30 cellular contexts compared by ENCODE assay signal in the genomic region with DNA sequence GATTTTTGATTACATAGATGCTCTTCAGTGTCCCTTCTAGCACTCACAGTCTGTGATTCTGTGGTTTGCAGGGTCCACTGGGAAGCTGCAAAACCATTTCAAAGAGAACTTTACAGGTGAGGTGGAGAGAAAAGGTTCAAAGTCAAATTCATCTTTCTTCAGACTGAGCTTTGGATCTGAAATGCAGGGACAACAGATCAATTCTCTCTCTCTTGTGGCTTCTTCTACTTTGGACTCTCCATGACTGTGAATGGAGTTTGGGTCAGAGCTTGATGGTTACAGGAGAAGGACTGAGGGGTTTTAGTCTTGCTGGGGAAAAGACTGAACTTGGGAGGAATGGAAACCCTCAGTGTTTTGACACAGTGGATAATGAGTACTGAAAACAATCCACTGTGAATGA.
"Had no signal": no experiment of that assay in that cellular context is flagged by ENCODE, and none has a peak within 500 bp of the region (broad histone marks: within the 10 kb centered on the region; RNA-seq: fewer than 3 reads in every experiment).

No MANE protein-coding gene starts in this region.

- ATAC-seq: naive thymus-derived CD4-positive, alpha-beta T cell; natural killer cell; pancreas; psoas muscle; right cardiac atrium; sciatic nerve; stimulated activated memory B cell treated with anti-CD40 and anti-IgM and Interleukin-4, amounts not matched to agents 10 μg/mL and 1 μg/mL and 100 μg/mL, for 72 hours; stimulated activated naive CD8-positive, alpha-beta T cell treated with anti-CD3 and anti-CD28 coated beads, Interleukin-15, amount 100 ng/mL, for 72 hours; stimulated activated naive CD8-positive, alpha-beta T cell treated with anti-CD3 and anti-CD28 coated beads, Interleukin-15, Interleukin-2, amounts not matched to agents 100 U/mL and 50 U/mL, for 24 hours; upper lobe of right lung had no signal

- H3K27me3 Mint-ChIP-seq: stimulated activated memory B cell treated with anti-CD40 and anti-IgM and Interleukin-4, amounts not matched to agents 10 μg/mL and 1 μg/mL and 100 μg/mL, for 72 hours had no signal

- DNase-seq: naive thymus-derived CD4-positive, alpha-beta T cell; natural killer cell; nucleus accumbens; pancreas; posterior cingulate gyrus; psoas muscle; right cardiac atrium; stimulated activated CD4-positive, alpha-beta T cell treated with anti-CD3 and anti-CD28 coated beads, Interleukin-15, amount 100 ng/mL, for 24 hours; stimulated activated CD4-positive, alpha-beta T cell treated with anti-CD3 and anti-CD28 coated beads, Interleukin-2, amount 100 ng/mL, for 24 hours; stimulated activated CD4-positive, alpha-beta T cell treated with anti-CD3 and anti-CD28 coated beads, Interleukin-2, amount 100 ng/mL, for 48 hours; stimulated activated CD4-positive, alpha-beta T cell treated with anti-CD3 and anti-CD28 coated beads, Interleukin-4, amount 100 ng/mL, for 4 hours; stimulated activated CD8-positive, alpha-beta memory T cell treated with anti-CD3 and anti-CD28 coated beads, Interleukin-4, amount 100 ng/mL, for 48 hours; stimulated activated naive CD4-positive, alpha-beta T cell; stimulated activated naive CD8-positive, alpha-beta T cell treated with anti-CD3 and anti-CD28 coated beads, Interleukin-15, amount 100 ng/mL, for 72 hours; stimulated activated naive CD8-positive, alpha-beta T cell treated with anti-CD3 and anti-CD28 coated beads, Interleukin-15, Interleukin-2, amounts not matched to agents 100 U/mL and 50 U/mL, for 24 hours; substantia nigra; testis; tibial artery; transverse colon; upper lobe of right lung; uterus had no signal

- H3K27me3 ChIP-seq: pancreas, testis, transverse colon, upper lobe of right lung, uterus had no signal

- H3K4me3 ChIP-seq: pancreas, psoas muscle, skin epidermis, suprapubic skin, testis, tibial artery, transverse colon, upper lobe of right lung, uterus had no signal

- H3K36me3 ChIP-seq: neutrophil, pancreas, suprapubic skin, tibial artery, transverse colon, upper lobe of right lung, uterus had no signal

- H3K4me1 ChIP-seq: pancreas, psoas muscle, testis, tibial artery, upper lobe of right lung, uterus had no signal

- H3K27ac Mint-ChIP-seq: naive thymus-derived CD4-positive, alpha-beta T cell; natural killer cell; nephron; progenitor cell of endocrine pancreas; stimulated activated memory B cell treated with anti-CD40 and anti-IgM and Interleukin-4, amounts not matched to agents 10 μg/mL and 1 μg/mL and 100 μg/mL, for 72 hours; stimulated activated naive CD8-positive, alpha-beta T cell treated with anti-CD3 and anti-CD28 coated beads, Interleukin-15, amount 100 ng/mL, for 72 hours; type B pancreatic cell had no signal

- H3K4me3 Mint-ChIP-seq: naive thymus-derived CD4-positive, alpha-beta T cell; natural killer cell; nephron; neural crest cell; stimulated activated memory B cell treated with anti-CD40 and anti-IgM and Interleukin-4, amounts not matched to agents 10 μg/mL and 1 μg/mL and 100 μg/mL, for 72 hours; stimulated activated naive CD8-positive, alpha-beta T cell treated with anti-CD3 and anti-CD28 coated beads, Interleukin-15, amount 100 ng/mL, for 72 hours; type B pancreatic cell had no signal

- H3K9me3 ChIP-seq: neutrophil, pancreas, psoas muscle, suprapubic skin, testis, tibial artery, transverse colon, upper lobe of right lung, uterus had no signal

- H3K27ac ChIP-seq: neutrophil, pancreas, psoas muscle, skin epidermis, suprapubic skin, testis, tibial artery, transverse colon, upper lobe of right lung, uterus had no signal

- H3K9me3 Mint-ChIP-seq: naive thymus-derived CD4-positive, alpha-beta T cell; natural killer cell; nephron; neural crest cell; stimulated activated memory B cell treated with anti-CD40 and anti-IgM and Interleukin-4, amounts not matched to agents 10 μg/mL and 1 μg/mL and 100 μg/mL, for 72 hours; stimulated activated naive CD8-positive, alpha-beta T cell treated with anti-CD3 and anti-CD28 coated beads, Interleukin-15, amount 100 ng/mL, for 72 hours; type B pancreatic cell had no signal

- H3K36me3 Mint-ChIP-seq: natural killer cell; stimulated activated memory B cell treated with anti-CD40 and anti-IgM and Interleukin-4, amounts not matched to agents 10 μg/mL and 1 μg/mL and 100 μg/mL, for 72 hours; type B pancreatic cell had no signal
